Comparison of ENCODE assay signal across 1 cellular context in genomic region chr11:32343325-32344008, GRCh38.
TF ChIP-seq lines count a peak whose summit lies in the region.

No MANE protein-coding gene starts in this region.

TF ChIP-seq in GM12878, 131 proteins besides CTCF, POLR2A, EP300 and RAD21:
- TF ChIP-seq HDGF (IDR thresholded peaks at IDR 0.05): no peak
- no peak for TF ChIP-seq CUX1 (IDR thresholded peaks at IDR 0.05; ENCODE audit: insufficient replicate concordance, low read depth, low read length)
- no peak for TF ChIP-seq HDAC6 (IDR thresholded peaks at IDR 0.05; ENCODE audit: unreplicated experiment)
- no peak for TF ChIP-seq ZBED1 (IDR thresholded peaks at IDR 0.05; ENCODE audit: borderline replicate concordance)
- no peak for TF ChIP-seq LARP7 (IDR thresholded peaks at IDR 0.05)
- TF ChIP-seq NFIC (IDR thresholded peaks at IDR 0.05; ENCODE audit: low read depth, low read length): 0 out of 2 replicates have a peak, but pooled peaks have one; percentile 17
- no peak for TF ChIP-seq NBN (IDR thresholded peaks at IDR 0.05)
- no peak for TF ChIP-seq RAD51 (IDR thresholded peaks at IDR 0.05)
- TF ChIP-seq KAT2A (conservative IDR thresholded peaks at IDR 0.05; ENCODE audit: control insufficient read depth, low read depth, low read length): no peak
- no peak for TF ChIP-seq ZZZ3 (IDR thresholded peaks at IDR 0.05; ENCODE audit: control insufficient read depth, insufficient read length, low read depth)
- TF ChIP-seq TARDBP (IDR thresholded peaks at IDR 0.05; ENCODE audit: borderline replicate concordance): no peak
- no peak for TF ChIP-seq SIN3A (IDR thresholded peaks at IDR 0.05; ENCODE audit: low read depth, low read length)
- peak; percentile 41; the same call in 1 of the 2 replicates for TF ChIP-seq ZNF217 (IDR thresholded peaks at IDR 0.05)
- TF ChIP-seq USF2 (IDR thresholded peaks at IDR 0.05; ENCODE audit: borderline replicate concordance, low read depth, low read length): no peak
- peak in 1 of 2 experiments; percentile 29; a peak in 2 of 4 replicates for TF ChIP-seq IKZF2 (IDR thresholded peaks at IDR 0.05)
- TF ChIP-seq MEF2A (IDR thresholded peaks at IDR 0.05; ENCODE audit: insufficient read depth, low read depth, low read length): no peak
- no peak for TF ChIP-seq CBX5 (IDR thresholded peaks at IDR 0.05; ENCODE audit: low read depth)
- TF ChIP-seq KDM1A (IDR thresholded peaks at IDR 0.05; ENCODE audit: borderline replicate concordance): no peak
- TF ChIP-seq, protein P1, sequence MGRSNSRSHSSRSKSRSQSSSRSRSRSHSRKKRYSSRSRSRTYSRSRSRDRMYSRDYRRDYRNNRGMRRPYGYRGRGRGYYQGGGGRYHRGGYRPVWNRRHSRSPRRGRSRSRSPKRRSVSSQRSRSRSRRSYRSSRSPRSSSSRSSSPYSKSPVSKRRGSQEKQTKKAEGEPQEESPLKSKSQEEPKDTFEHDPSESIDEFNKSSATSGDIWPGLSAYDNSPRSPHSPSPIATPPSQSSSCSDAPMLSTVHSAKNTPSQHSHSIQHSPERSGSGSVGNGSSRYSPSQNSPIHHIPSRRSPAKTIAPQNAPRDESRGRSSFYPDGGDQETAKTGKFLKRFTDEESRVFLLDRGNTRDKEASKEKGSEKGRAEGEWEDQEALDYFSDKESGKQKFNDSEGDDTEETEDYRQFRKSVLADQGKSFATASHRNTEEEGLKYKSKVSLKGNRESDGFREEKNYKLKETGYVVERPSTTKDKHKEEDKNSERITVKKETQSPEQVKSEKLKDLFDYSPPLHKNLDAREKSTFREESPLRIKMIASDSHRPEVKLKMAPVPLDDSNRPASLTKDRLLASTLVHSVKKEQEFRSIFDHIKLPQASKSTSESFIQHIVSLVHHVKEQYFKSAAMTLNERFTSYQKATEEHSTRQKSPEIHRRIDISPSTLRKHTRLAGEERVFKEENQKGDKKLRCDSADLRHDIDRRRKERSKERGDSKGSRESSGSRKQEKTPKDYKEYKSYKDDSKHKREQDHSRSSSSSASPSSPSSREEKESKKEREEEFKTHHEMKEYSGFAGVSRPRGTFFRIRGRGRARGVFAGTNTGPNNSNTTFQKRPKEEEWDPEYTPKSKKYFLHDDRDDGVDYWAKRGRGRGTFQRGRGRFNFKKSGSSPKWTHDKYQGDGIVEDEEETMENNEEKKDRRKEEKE (IDR thresholded peaks at IDR 0.05): no peak
- TF ChIP-seq FOS (IDR thresholded peaks at IDR 0.05; ENCODE audit: borderline replicate concordance, extremely low read depth, insufficient read length): no peak
- no peak for TF ChIP-seq GABPA (IDR thresholded peaks at IDR 0.05; ENCODE audit: low read depth)
- TF ChIP-seq CREM (IDR thresholded peaks at IDR 0.05; ENCODE audit: low read depth): no peak
- no peak for TF ChIP-seq HDAC2 (IDR thresholded peaks at IDR 0.05)
- TF ChIP-seq ZNF384 (IDR thresholded peaks at IDR 0.05; ENCODE audit: borderline replicate concordance, low read depth, low read length): peak; percentile 29; the same call in 1 of the 2 replicates
- TF ChIP-seq, protein P2, sequence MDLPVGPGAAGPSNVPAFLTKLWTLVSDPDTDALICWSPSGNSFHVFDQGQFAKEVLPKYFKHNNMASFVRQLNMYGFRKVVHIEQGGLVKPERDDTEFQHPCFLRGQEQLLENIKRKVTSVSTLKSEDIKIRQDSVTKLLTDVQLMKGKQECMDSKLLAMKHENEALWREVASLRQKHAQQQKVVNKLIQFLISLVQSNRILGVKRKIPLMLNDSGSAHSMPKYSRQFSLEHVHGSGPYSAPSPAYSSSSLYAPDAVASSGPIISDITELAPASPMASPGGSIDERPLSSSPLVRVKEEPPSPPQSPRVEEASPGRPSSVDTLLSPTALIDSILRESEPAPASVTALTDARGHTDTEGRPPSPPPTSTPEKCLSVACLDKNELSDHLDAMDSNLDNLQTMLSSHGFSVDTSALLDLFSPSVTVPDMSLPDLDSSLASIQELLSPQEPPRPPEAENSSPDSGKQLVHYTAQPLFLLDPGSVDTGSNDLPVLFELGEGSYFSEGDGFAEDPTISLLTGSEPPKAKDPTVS (IDR thresholded peaks at IDR 0.05; ENCODE audit: low read depth, low read length): no peak
- TF ChIP-seq CHD1 (IDR thresholded peaks at IDR 0.05; ENCODE audit: low read depth, low read length): no peak
- TF ChIP-seq ZNF24 (IDR thresholded peaks at IDR 0.05): no peak
- no peak for TF ChIP-seq WRNIP1 (IDR thresholded peaks at IDR 0.05; ENCODE audit: borderline replicate concordance, low read depth, low read length)
- no peak for TF ChIP-seq NFXL1 (IDR thresholded peaks at IDR 0.05; ENCODE audit: borderline replicate concordance)
- TF ChIP-seq RUNX3 (IDR thresholded peaks at IDR 0.05; ENCODE audit: low read length): peak; percentile 80
- TF ChIP-seq TBL1XR1 (IDR thresholded peaks at IDR 0.05; ENCODE audit: low read depth, low read length): no peak
- no peak for TF ChIP-seq MEF2B (IDR thresholded peaks at IDR 0.05; ENCODE audit: partially characterized antibody, poor library complexity, severe bottlenecking)
- TF ChIP-seq ZNF622 (IDR thresholded peaks at IDR 0.05): no peak
- TF ChIP-seq, protein P3, sequence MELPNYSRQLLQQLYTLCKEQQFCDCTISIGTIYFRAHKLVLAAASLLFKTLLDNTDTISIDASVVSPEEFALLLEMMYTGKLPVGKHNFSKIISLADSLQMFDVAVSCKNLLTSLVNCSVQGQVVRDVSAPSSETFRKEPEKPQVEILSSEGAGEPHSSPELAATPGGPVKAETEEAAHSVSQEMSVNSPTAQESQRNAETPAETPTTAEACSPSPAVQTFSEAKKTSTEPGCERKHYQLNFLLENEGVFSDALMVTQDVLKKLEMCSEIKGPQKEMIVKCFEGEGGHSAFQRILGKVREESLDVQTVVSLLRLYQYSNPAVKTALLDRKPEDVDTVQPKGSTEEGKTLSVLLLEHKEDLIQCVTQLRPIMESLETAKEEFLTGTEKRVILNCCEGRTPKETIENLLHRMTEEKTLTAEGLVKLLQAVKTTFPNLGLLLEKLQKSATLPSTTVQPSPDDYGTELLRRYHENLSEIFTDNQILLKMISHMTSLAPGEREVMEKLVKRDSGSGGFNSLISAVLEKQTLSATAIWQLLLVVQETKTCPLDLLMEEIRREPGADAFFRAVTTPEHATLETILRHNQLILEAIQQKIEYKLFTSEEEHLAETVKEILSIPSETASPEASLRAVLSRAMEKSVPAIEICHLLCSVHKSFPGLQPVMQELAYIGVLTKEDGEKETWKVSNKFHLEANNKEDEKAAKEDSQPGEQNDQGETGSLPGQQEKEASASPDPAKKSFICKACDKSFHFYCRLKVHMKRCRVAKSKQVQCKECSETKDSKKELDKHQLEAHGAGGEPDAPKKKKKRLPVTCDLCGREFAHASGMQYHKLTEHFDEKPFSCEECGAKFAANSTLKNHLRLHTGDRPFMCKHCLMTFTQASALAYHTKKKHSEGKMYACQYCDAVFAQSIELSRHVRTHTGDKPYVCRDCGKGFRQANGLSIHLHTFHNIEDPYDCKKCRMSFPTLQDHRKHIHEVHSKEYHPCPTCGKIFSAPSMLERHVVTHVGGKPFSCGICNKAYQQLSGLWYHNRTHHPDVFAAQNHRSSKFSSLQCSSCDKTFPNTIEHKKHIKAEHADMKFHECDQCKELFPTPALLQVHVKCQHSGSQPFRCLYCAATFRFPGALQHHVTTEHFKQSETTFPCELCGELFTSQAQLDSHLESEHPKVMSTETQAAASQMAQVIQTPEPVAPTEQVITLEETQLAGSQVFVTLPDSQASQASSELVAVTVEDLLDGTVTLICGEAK (IDR thresholded peaks at IDR 0.05; ENCODE audit: borderline replicate concordance): no peak
- no peak for TF ChIP-seq GATAD2B (conservative IDR thresholded peaks at IDR 0.05; ENCODE audit: low read depth)
- TF ChIP-seq YBX1 (IDR thresholded peaks at IDR 0.05): no peak
- no peak for TF ChIP-seq ZNF274 (IDR thresholded peaks at IDR 0.05; ENCODE audit: insufficient read depth, insufficient read length)
- TF ChIP-seq ASH2L (IDR thresholded peaks at IDR 0.05; ENCODE audit: borderline replicate concordance, low read depth): no peak
- TF ChIP-seq E2F4 (IDR thresholded peaks at IDR 0.05; ENCODE audit: low read depth, low read length): no peak
- no peak for TF ChIP-seq BRCA1 (IDR thresholded peaks at IDR 0.05; ENCODE audit: low read depth, low read length)
- TF ChIP-seq SKIL (IDR thresholded peaks at IDR 0.05; ENCODE audit: low read depth, poor library complexity, severe bottlenecking): no peak
- no peak for TF ChIP-seq ZBTB33 (IDR thresholded peaks at IDR 0.05)
- TF ChIP-seq MTA3 (IDR thresholded peaks at IDR 0.05; ENCODE audit: borderline replicate concordance, low read length): no peak
- no peak for TF ChIP-seq NR2C2 (IDR thresholded peaks at IDR 0.05; ENCODE audit: borderline replicate concordance, control insufficient read depth, insufficient read length, low read depth)
